In the genomic region with DNA sequence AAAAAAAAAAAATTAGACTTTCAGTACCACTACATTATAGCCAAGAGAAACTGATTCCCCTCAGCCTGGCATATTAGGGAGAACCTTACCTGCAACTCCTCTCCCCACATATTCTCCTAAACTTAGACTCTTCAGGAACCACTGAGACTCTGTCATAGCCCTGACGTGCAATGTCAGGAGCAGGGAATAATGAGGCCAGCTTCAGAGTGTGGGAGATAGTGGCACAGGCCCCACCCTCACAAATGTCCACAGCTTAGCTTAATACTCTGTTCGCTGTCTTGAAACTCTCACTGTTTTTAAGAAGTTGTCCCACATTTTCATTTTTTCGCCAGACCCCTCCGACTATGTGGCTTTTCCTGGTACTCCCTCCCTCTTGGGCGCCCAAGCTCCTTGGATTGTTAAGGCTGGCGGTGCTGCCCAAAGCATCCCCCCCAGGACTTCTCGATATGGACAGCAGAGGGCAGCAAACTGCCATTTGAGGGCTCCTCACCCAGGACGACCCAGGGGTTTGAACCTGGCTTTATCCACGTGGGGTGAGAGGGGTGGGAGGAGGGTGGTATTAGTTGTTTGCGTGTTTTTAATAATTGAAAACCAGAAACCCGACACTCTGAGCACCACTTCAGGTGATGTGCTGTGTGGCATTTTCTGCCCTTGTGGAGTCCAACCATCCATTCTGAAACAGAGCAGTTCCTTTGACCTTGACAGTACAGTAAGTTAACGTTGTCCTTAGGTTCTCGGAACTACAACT, we compare ENCODE assay signal across 9 cellular contexts. TPM values are rescaled to one million over a fixed set of nuclear protein-coding genes. Genes with fewer than 3 reads are reported as not detected.
DNase-seq lines count a peak whose midpoint lies in the region; ATAC-seq and TF ChIP-seq lines count a peak whose summit lies in the region.
"Had no signal": no experiment of that assay in that cellular context is flagged by ENCODE, and none has a peak within 500 bp of the region (broad histone marks: within the 10 kb centered on the region; RNA-seq: fewer than 3 reads in every experiment).

No MANE protein-coding gene starts in this region.

- no peaks in the 10 kb centered on the region for H4K20me1 ChIP-seq in Karpas-422 (ENCODE audit: insufficient read depth, low read depth, low read length)

- no peak overlapping the region for H2AFZ ChIP-seq in Karpas-422 (ENCODE audit: low read length)

- no peaks in the 10 kb centered on the region for H3K27me3 ChIP-seq in Karpas-422 (ENCODE audit: low read length)
- H3K27me3 ChIP-seq in heart right ventricle: peaks cover 0 to 6% (median 0%) of the 10 kb centered on the region in 7 donors

- no peaks in the 10 kb centered on the region for H3K9me3 Mint-ChIP-seq in activated naive CD8-positive, alpha-beta T cell treated with anti-CD3 and anti-CD28 coated beads, Interleukin-2, amount 10 ng/mL, durations not matched to agents 7 days and 5 days

- no peak overlapping the region for H3K4me2 ChIP-seq in Karpas-422 (ENCODE audit: low read depth, low read length, poor library complexity, severe bottlenecking)

- no peaks in the 10 kb centered on the region for H3K9me2 ChIP-seq in Karpas-422 (replicated peaks; ENCODE audit: insufficient read depth, low read length)

- POLR2A ChIA-PET in activated naive CD8-positive, alpha-beta T cell treated with anti-CD3 and anti-CD28 coated beads, Interleukin-2, amount 10 ng/mL, durations not matched to agents 7 days and 5 days (lab: Charles Lee): no interaction called here

- TF ChIP-seq CTCF in heart right ventricle (IDR thresholded peaks at IDR 0.05): peak; percentile 77 to 94 (median 89)

- H3K9me3 ChIP-seq in Karpas-422 (ENCODE audit: low read length) (no peaks in the 10 kb centered on the region), heart right ventricle (no peaks in the 10 kb centered on the region)

- DNase-seq in DMS79 treated with DMSO at 0.1 percent for 48 hours (lab: John Stamatoyannopoulos, UW): peak; percentile 39
- DNase-seq in Karpas-422: peak; percentile 88
- peak; percentile 56 for DNase-seq in activated naive CD8-positive, alpha-beta T cell treated with anti-CD3 and anti-CD28 coated beads, Interleukin-2, amount 10 ng/mL, durations not matched to agents 7 days and 5 days
- peak; percentile 48 to 70 for DNase-seq in heart right ventricle
- peak; percentile 82 for DNase-seq in retina

- WGBS in heart right ventricle, 2 donors: 15% methylated on average over 13 of the region's 13 CpGs

- H3K36me3 ChIP-seq in Karpas-422 (ENCODE audit: insufficient read depth, low read length) (no peaks in the 10 kb centered on the region), heart right ventricle (no peaks in the 10 kb centered on the region)

- intact Hi-C loops in heart right ventricle (cut with DNase I): loop anchor here (1.0 to 10.0 kb wide), 11 partner anchors 188 to 383 kb away; no protein-coding TSS in a partner anchor

- ATAC-seq in GM21529 (IDR thresholded peaks at IDR 0.05; ENCODE audit: unreplicated experiment) (peak; percentile 86), SK-N-SH treated with all-trans-retinoic acid at 6 μM for 48 hours (peak; percentile 98), heart right ventricle (peak; percentile 81 to 91 (median 88)), HG03378 (IDR thresholded peaks at IDR 0.05; ENCODE audit: unreplicated experiment) (no peak)
- ATAC-seq in activated naive CD8-positive, alpha-beta T cell treated with anti-CD3 and anti-CD28 coated beads, Interleukin-2, amount 10 ng/mL, durations not matched to agents 7 days and 5 days (ENCODE audit: low read depth): peak; percentile 67

- H3K27ac Mint-ChIP-seq in activated naive CD8-positive, alpha-beta T cell treated with anti-CD3 and anti-CD28 coated beads, Interleukin-2, amount 10 ng/mL, durations not matched to agents 7 days and 5 days: no peak overlapping the region

- H3K4me3 ChIP-seq in Karpas-422 (ENCODE audit: low read length) (no peak overlapping the region), heart right ventricle (no peak overlapping the region)

- no peaks in the 10 kb centered on the region for H3K79me2 ChIP-seq in Karpas-422 (ENCODE audit: low read length)

- peaks cover 22% of the 10 kb centered on the region for H3K27me3 Mint-ChIP-seq in activated naive CD8-positive, alpha-beta T cell treated with anti-CD3 and anti-CD28 coated beads, Interleukin-2, amount 10 ng/mL, durations not matched to agents 7 days and 5 days

- no peak overlapping the region for H3K9ac ChIP-seq in Karpas-422 (ENCODE audit: low read length)

- H3K4me1 ChIP-seq in Karpas-422 (ENCODE audit: low read length) (no peaks in the 10 kb centered on the region), heart right ventricle (peaks cover 0 to 7% (median 0%) of the 10 kb centered on the region in 9 donors)

- no peak overlapping the region for H3K4me3 Mint-ChIP-seq in activated naive CD8-positive, alpha-beta T cell treated with anti-CD3 and anti-CD28 coated beads, Interleukin-2, amount 10 ng/mL, durations not matched to agents 7 days and 5 days

- no peaks in the 10 kb centered on the region for H3K36me3 Mint-ChIP-seq in activated naive CD8-positive, alpha-beta T cell treated with anti-CD3 and anti-CD28 coated beads, Interleukin-2, amount 10 ng/mL, durations not matched to agents 7 days and 5 days

- H3K27ac ChIP-seq in Karpas-422 (ENCODE audit: low read length): no peak overlapping the region
- no peak overlapping the region for H3K27ac ChIP-seq in heart right ventricle
- H3K27ac ChIP-seq: epithelial cell of prostate had no signal

- H3K4me1 Mint-ChIP-seq in activated naive CD8-positive, alpha-beta T cell treated with anti-CD3 and anti-CD28 coated beads, Interleukin-2, amount 10 ng/mL, durations not matched to agents 7 days and 5 days: peaks cover 7% of the 10 kb centered on the region

TF ChIP-seq in SK-N-SH treated with all-trans-retinoic acid at 6 μM for 48 hours, 23 proteins besides CTCF, POLR2A, EP300 and RAD21:
- TF ChIP-seq ESRRG (CRISPR knock-in tag; IDR thresholded peaks at IDR 0.05) (no peak), ZFP30 (CRISPR knock-in tag; IDR thresholded peaks at IDR 0.05) (no peak), CSDC2 (CRISPR knock-in tag; IDR thresholded peaks at IDR 0.05) (no peak), ARNTL (CRISPR knock-in tag; IDR thresholded peaks at IDR 0.05; ENCODE audit: borderline replicate concordance, low read depth) (no peak), ZNF70 (CRISPR knock-in tag; IDR thresholded peaks at IDR 0.05) (no peak), ZNF565 (CRISPR knock-in tag; conservative IDR thresholded peaks at IDR 0.05; ENCODE audit: low read depth) (no peak), TOX (CRISPR knock-in tag; IDR thresholded peaks at IDR 0.05; ENCODE audit: borderline replicate concordance) (no peak), RARB (CRISPR knock-in tag; IDR thresholded peaks at IDR 0.05) (no peak), GLIS3 (CRISPR knock-in tag; IDR thresholded peaks at IDR 0.05) (no peak), TCF4 (CRISPR knock-in tag; IDR thresholded peaks at IDR 0.05; ENCODE audit: borderline replicate concordance) (no peak), ZNF8 (CRISPR knock-in tag; IDR thresholded peaks at IDR 0.05) (no peak), ZC3H10 (CRISPR knock-in tag; IDR thresholded peaks at IDR 0.05) (no peak), PPARA (CRISPR knock-in tag; IDR thresholded peaks at IDR 0.05; ENCODE audit: borderline replicate concordance) (no peak), BACH2 (CRISPR knock-in tag; IDR thresholded peaks at IDR 0.05; ENCODE audit: borderline replicate concordance) (no peak), ZFP3 (CRISPR knock-in tag; IDR thresholded peaks at IDR 0.05) (no peak)
- TF ChIP-seq, protein P1, sequence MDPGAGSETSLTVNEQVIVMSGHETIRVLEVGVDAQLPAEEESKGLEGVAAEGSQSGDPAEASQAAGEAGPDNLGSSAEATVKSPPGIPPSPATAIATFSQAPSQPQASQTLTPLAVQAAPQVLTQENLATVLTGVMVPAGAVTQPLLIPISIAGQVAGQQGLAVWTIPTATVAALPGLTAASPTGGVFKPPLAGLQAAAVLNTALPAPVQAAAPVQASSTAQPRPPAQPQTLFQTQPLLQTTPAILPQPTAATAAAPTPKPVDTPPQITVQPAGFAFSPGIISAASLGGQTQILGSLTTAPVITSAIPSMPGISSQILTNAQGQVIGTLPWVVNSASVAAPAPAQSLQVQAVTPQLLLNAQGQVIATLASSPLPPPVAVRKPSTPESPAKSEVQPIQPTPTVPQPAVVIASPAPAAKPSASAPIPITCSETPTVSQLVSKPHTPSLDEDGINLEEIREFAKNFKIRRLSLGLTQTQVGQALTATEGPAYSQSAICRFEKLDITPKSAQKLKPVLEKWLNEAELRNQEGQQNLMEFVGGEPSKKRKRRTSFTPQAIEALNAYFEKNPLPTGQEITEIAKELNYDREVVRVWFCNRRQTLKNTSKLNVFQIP (CRISPR knock-in tag; IDR thresholded peaks at IDR 0.05; ENCODE audit: borderline replicate concordance, low read depth): no peak

RNA-seq across cellular contexts. Expression of gene RASSF10, which starts 45.2 kb away (rescaled TPM):
- total RNA-seq in Karpas-422 (2014; rRNA removed; shearing (Covaris generic); ENCODE audit: low replicate concordance): not detected in 2 replicates
- total RNA-seq in activated naive CD8-positive, alpha-beta T cell treated with anti-CD3 and anti-CD28 coated beads, Interleukin-2, amount 10 ng/mL, durations not matched to agents 7 days and 5 days: not detected
- 1 to 10 TPM in 1 of 10 donors, under 1 TPM in 8, not detected in 1; 0.12 to 1.3 (median 0.28) TPM for total RNA-seq in heart right ventricle
- under 1 TPM; 0.15 to 0.35 TPM for polyA plus RNA-seq in heart right ventricle
